In the genomic region with DNA sequence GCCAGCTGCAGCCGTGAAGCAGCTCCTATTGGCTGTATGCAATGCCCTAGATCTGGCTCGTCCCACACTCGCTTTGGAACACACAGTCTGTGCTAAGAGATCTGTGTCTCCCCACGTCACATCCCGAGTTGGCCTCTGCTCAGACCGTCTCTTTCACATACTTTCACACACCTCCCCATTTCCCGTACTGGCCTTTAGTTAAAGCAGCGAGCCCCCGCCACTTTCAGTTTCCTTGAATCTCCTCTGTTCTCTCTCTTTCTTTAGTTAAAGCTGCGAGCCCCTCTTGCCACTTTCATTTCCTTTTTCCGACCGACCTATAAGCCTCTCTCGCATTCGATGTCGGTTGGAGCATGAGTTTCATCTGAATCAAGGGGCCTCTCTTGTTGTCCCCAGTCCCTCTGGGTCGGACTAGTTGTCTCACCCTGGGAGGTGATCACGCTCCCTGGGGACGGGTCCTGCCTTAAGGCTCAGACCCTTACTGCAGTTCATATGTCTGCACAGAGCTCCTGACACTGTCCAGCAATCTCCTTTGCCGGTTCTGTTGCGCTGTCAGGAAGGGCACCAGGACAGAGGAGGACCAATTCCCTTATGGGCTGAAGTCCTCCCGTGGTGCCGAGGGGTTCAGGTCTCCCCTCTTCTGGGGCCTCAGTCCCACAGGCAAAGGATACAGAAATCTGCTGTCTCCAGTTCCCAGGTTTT, we compare ENCODE assay signal across 13 cellular contexts. TPM values are rescaled to one million over a fixed set of nuclear protein-coding genes. Genes with fewer than 3 reads are reported as not detected.
DNase-seq lines count a peak whose midpoint lies in the region; ATAC-seq, FAIRE-seq and TF ChIP-seq lines count a peak whose summit lies in the region.
"Had no signal": no experiment of that assay in that cellular context is flagged by ENCODE, and none has a peak within 500 bp of the region (broad histone marks: within the 10 kb centered on the region; RNA-seq: fewer than 3 reads in every experiment).

No MANE protein-coding gene starts in this region.

- TF ChIP-seq CTCF in psoas muscle (IDR thresholded peaks at IDR 0.05), result no peak

- intact Hi-C loops in psoas muscle (cut with DNase I), result no loop called here

- no peak overlapping the region for H3K27ac ChIP-seq in CD4-positive, CD25-positive, alpha-beta regulatory T cell (ENCODE audit: insufficient read depth, low read length, poor library complexity, severe bottlenecking)
- H3K27ac ChIP-seq in psoas muscle, result no peak overlapping the region
- H3K27ac ChIP-seq: thyroid gland had no signal

- DNase-seq in CD4-positive, CD25-positive, alpha-beta regulatory T cell, result no peak
- DNase-seq in GM19239 (ENCODE audit: insufficient read length, low spot score) (peak; percentile 13), psoas muscle (no peak), mesenteric fat pad (ENCODE audit: low spot score) (no peak), amniotic stem cell (lab: John Stamatoyannopoulos, UW) (no peak)
- peak; percentile 24 for DNase-seq in activated naive CD4-positive, alpha-beta T cell treated with anti-CD3 and anti-CD28 coated beads, Interleukin-2, amount 10 ng/mL, durations not matched to agents 7 days and 5 days
- no peak for DNase-seq in NK-92 treated with Interleukin-12 subunit alpha and Interleukin-12 subunit beta, amount 100 ng/mL, for 24 hours (lab: John Stamatoyannopoulos, UW)
- DNase-seq: Right ventricle myocardium superior, thyroid gland had no signal

- ATAC-seq in CD4-positive, CD25-positive, alpha-beta regulatory T cell (ENCODE audit: low read depth in 2 of 2), result peak; percentile 39 to 53
- ATAC-seq in HG03280 (IDR thresholded peaks at IDR 0.05; ENCODE audit: unreplicated experiment), result peak; percentile 88
- ATAC-seq in psoas muscle, result no peak

- H3K27ac Mint-ChIP-seq in CD4-positive, CD25-positive, alpha-beta regulatory T cell, result peak overlapping the region in 1 of 3 donors; percentile 97
- peak overlapping the region; percentile 78 for H3K27ac Mint-ChIP-seq in activated naive CD4-positive, alpha-beta T cell treated with anti-CD3 and anti-CD28 coated beads, Interleukin-2, amount 10 ng/mL, durations not matched to agents 7 days and 5 days

- no peaks in the 10 kb centered on the region for H3K36me3 ChIP-seq in CD4-positive, CD25-positive, alpha-beta regulatory T cell (ENCODE audit: control insufficient read depth, insufficient read depth, low read length)
- no peaks in the 10 kb centered on the region for H3K36me3 ChIP-seq in psoas muscle (ENCODE audit: insufficient read depth in 1 of 2, low read depth in 1 of 2)
- H3K36me3 ChIP-seq: thyroid gland had no signal

- WGBS in psoas muscle, 3 donors, result 77 to 81% methylated on average over 17 to 22 of the region's 22 CpGs; no CpG with 5 or more reads in 1 of the 3 donors

- H3K9me3 ChIP-seq in CD4-positive, CD25-positive, alpha-beta regulatory T cell (ENCODE audit: control insufficient read depth in 2 of 2, low read length in 2 of 2), result no peaks in the 10 kb centered on the region
- H3K9me3 ChIP-seq in psoas muscle, result no peaks in the 10 kb centered on the region
- H3K9me3 ChIP-seq: thyroid gland had no signal

- H3K36me3 Mint-ChIP-seq in CD4-positive, CD25-positive, alpha-beta regulatory T cell, result no peaks in the 10 kb centered on the region
- peaks cover 20% of the 10 kb centered on the region for H3K36me3 Mint-ChIP-seq in activated naive CD4-positive, alpha-beta T cell treated with anti-CD3 and anti-CD28 coated beads, Interleukin-2, amount 10 ng/mL, durations not matched to agents 7 days and 5 days

- H3K4me3 ChIP-seq in CD4-positive, CD25-positive, alpha-beta regulatory T cell (ENCODE audit: low read depth, low read length), result peak overlapping the region; percentile 68
- no peak overlapping the region for H3K4me3 ChIP-seq in psoas muscle
- H3K4me3 ChIP-seq: thyroid gland had no signal

- CTCF ChIA-PET in activated naive CD4-positive, alpha-beta T cell treated with anti-CD3 and anti-CD28 coated beads, Interleukin-2, amount 10 ng/mL, durations not matched to agents 7 days and 5 days (lab: Charles Lee), result no interaction called here

- H3K4me1 Mint-ChIP-seq in CD4-positive, CD25-positive, alpha-beta regulatory T cell, result peaks cover 0 to 4% (median 0%) of the 10 kb centered on the region in 4 donors
- peaks cover 39% of the 10 kb centered on the region for H3K4me1 Mint-ChIP-seq in activated naive CD4-positive, alpha-beta T cell treated with anti-CD3 and anti-CD28 coated beads, Interleukin-2, amount 10 ng/mL, durations not matched to agents 7 days and 5 days

- peak; percentile 97 for FAIRE-seq in GM19239 (lab: Jason Lieb, UNC)

- peaks cover 4% of the 10 kb centered on the region for H3K27me3 Mint-ChIP-seq in CD4-positive, CD25-positive, alpha-beta regulatory T cell
- no peaks in the 10 kb centered on the region for H3K27me3 Mint-ChIP-seq in activated naive CD4-positive, alpha-beta T cell treated with anti-CD3 and anti-CD28 coated beads, Interleukin-2, amount 10 ng/mL, durations not matched to agents 7 days and 5 days

- H3K4me1 ChIP-seq in CD4-positive, CD25-positive, alpha-beta regulatory T cell (ENCODE audit: control insufficient read depth, insufficient read depth, low read length, poor library complexity, severe bottlenecking), result no peaks in the 10 kb centered on the region
- H3K4me1 ChIP-seq in psoas muscle, result no peaks in the 10 kb centered on the region
- H3K4me1 ChIP-seq: thyroid gland had no signal

- peak overlapping the region in 1 of 4 donors; percentile 87 for H3K4me3 Mint-ChIP-seq in CD4-positive, CD25-positive, alpha-beta regulatory T cell
- peak overlapping the region; percentile 42 for H3K4me3 Mint-ChIP-seq in activated naive CD4-positive, alpha-beta T cell treated with anti-CD3 and anti-CD28 coated beads, Interleukin-2, amount 10 ng/mL, durations not matched to agents 7 days and 5 days

- peaks cover 0 to 2% (median 0%) of the 10 kb centered on the region in 7 donors for H3K9me3 Mint-ChIP-seq in CD4-positive, CD25-positive, alpha-beta regulatory T cell
- peaks cover 14% of the 10 kb centered on the region for H3K9me3 Mint-ChIP-seq in activated naive CD4-positive, alpha-beta T cell treated with anti-CD3 and anti-CD28 coated beads, Interleukin-2, amount 10 ng/mL, durations not matched to agents 7 days and 5 days

- H3K27me3 ChIP-seq in CD4-positive, CD25-positive, alpha-beta regulatory T cell (ENCODE audit: control insufficient read depth, insufficient read depth, low read length), result no peaks in the 10 kb centered on the region
- no peaks in the 10 kb centered on the region for H3K27me3 ChIP-seq in psoas muscle (ENCODE audit: insufficient read depth in 3 of 3, low read length in 2 of 3)
- H3K27me3 ChIP-seq: thyroid gland had no signal

RNA-seq across cellular contexts. Expression of gene RPS4Y2, which starts 42.6 kb away (rescaled TPM):
- total RNA-seq in CD4-positive, CD25-positive, alpha-beta regulatory T cell, result not detected
- not detected for polyA plus RNA-seq in CD4-positive, CD25-positive, alpha-beta regulatory T cell
- total RNA-seq in psoas muscle, result not detected
- not detected for polyA plus RNA-seq in psoas muscle
- total RNA-seq in mesenteric fat pad, result not detected
- total RNA-seq: cardiac septum, H4, omental fat pad, Right ventricle myocardium superior, thyroid gland had no signal

Comparison
In these comparisons a context has a peak if more than half of its experiments do, and no peak if none do; other contexts are left out.
1. ATAC-seq: peak in CD4-positive, CD25-positive, alpha-beta regulatory T cell (2 of 2) and HG03280 (single experiment); none in psoas muscle (0 of 4).
2. DNase-seq: peak in GM19239 (single experiment) and activated naive CD4-positive, alpha-beta T cell treated with anti-CD3 and anti-CD28 coated beads, Interleukin-2, amount 10 ng/mL, durations not matched to agents 7 days and 5 days (single experiment); none in CD4-positive, CD25-positive, alpha-beta regulatory T cell (0 of 3), psoas muscle (0 of 2), mesenteric fat pad (single experiment), amniotic stem cell (single experiment) and NK-92 treated with Interleukin-12 subunit alpha and Interleukin-12 subunit beta, amount 100 ng/mL, for 24 hours (single experiment).